ENCODE assay signal across 8 cellular contexts in genomic region chr19:42284641-42285341, GRCh38. TPM values are rescaled to one million over a fixed set of nuclear protein-coding genes. Genes with fewer than 3 reads are reported as not detected.
DNase-seq lines count a peak whose midpoint lies in the region; ATAC-seq and TF ChIP-seq lines count a peak whose summit lies in the region.

No MANE protein-coding gene starts in this region.

- DNase-seq in DND-41 (peak; percentile 39), ascending aorta (ENCODE audit: low spot score in 2 of 2) (peak in 1 of 2 donors; percentile 68), AG08395 (ENCODE audit: low spot score) (no peak)
- DNase-seq in Jurkat, Clone E6-1 (ENCODE audit: low read depth, low spot score) = no peak

- peaks cover 47% of the 10 kb centered on the region for H3K4me1 ChIP-seq in DND-41 (ENCODE audit: insufficient read depth, low read length)
- peaks cover 33 to 49% of the 10 kb centered on the region in 2 donors for H3K4me1 ChIP-seq in ascending aorta

- TF ChIP-seq CTCF in DND-41 (IDR thresholded peaks at IDR 0.05; ENCODE audit: borderline replicate concordance, extremely low read depth, low read length, poor library complexity, severe bottlenecking) (no peak), ascending aorta (IDR thresholded peaks at IDR 0.05) (no peak)

- H3K4me2 ChIP-seq in DND-41 (ENCODE audit: insufficient read depth, low read length) = peak overlapping the region; percentile 100

- no peak for ATAC-seq in DND-41 (ENCODE audit: insufficient read depth, low read depth)
- no peak for ATAC-seq in HG02884 (IDR thresholded peaks at IDR 0.05; ENCODE audit: unreplicated experiment)
- no peak for ATAC-seq in HG03159 (IDR thresholded peaks at IDR 0.05; ENCODE audit: unreplicated experiment)

- peaks cover 41% of the 10 kb centered on the region for H4K20me1 ChIP-seq in DND-41 (ENCODE audit: insufficient read depth, low read length)

- H3K36me3 ChIP-seq in DND-41 (ENCODE audit: insufficient read depth, low read length) (peaks cover 38% of the 10 kb centered on the region), ascending aorta (peaks cover 28 to 30% of the 10 kb centered on the region in 2 donors)

- H3K9ac ChIP-seq in DND-41 (ENCODE audit: low read depth, low read length) = peak overlapping the region; percentile 85

- peak overlapping the region; percentile 62 for H2AFZ ChIP-seq in DND-41 (ENCODE audit: low read depth, low read length)

- H3K4me3 ChIP-seq in DND-41 (ENCODE audit: low read depth in 1 of 2, low read length in 2 of 2) (peak overlapping the region; percentile 75 to 93; a peak in 3 of 4 replicates), ascending aorta (peak overlapping the region; percentile 85)
- peak overlapping the region; percentile 76 for H3K4me3 ChIP-seq in Jurkat, Clone E6-1 (ENCODE audit: low read length)

- intact Hi-C loops in ascending aorta (cut with DNase I) = loop anchor here (1.0 to 2.0 kb wide), 2 partner anchors 40 to 68 kb away; partner anchors contain the start of gene DEDD2

- peaks cover 34% of the 10 kb centered on the region for H3K79me2 ChIP-seq in DND-41 (ENCODE audit: insufficient read depth, low read length)

- H3K9me3 ChIP-seq in DND-41 (ENCODE audit: insufficient read depth, low read length, severe bottlenecking) = no peaks in the 10 kb centered on the region
- no peaks in the 10 kb centered on the region for H3K9me3 ChIP-seq in ascending aorta

- H3K27ac ChIP-seq in DND-41 (ENCODE audit: low read length) = peak overlapping the region; percentile 77
- peak overlapping the region; percentile 72 to 84 for H3K27ac ChIP-seq in ascending aorta
- H3K27ac ChIP-seq in layer of hippocampus (ENCODE audit: low read depth, low read length) = peak overlapping the region; percentile 95
- H3K27ac ChIP-seq in temporal lobe (ENCODE audit: low read depth, low read length) = peak overlapping the region; percentile 89

- H3K27me3 ChIP-seq in DND-41 (ENCODE audit: insufficient read depth, low read length, poor library complexity) = no peaks in the 10 kb centered on the region
- H3K27me3 ChIP-seq in ascending aorta = no peaks in the 10 kb centered on the region
- H3K27me3 ChIP-seq in layer of hippocampus (ENCODE audit: control insufficient read depth, insufficient read depth, low read length) = no peaks in the 10 kb centered on the region

RNA-seq across cellular contexts. Expression of gene CIC, which starts 15.7 kb away (rescaled TPM):
- 33.3 TPM for polyA plus RNA-seq in Jurkat, Clone E6-1 (2012; ENCODE audit: insufficient read depth, insufficient read length)
- total RNA-seq in ascending aorta (247 TPM), temporal lobe (29.7 TPM)

RNA-seq across cellular contexts. Expression of gene PRR19, which starts 17.1 kb away (rescaled TPM):
- 0.87 TPM for polyA plus RNA-seq in Jurkat, Clone E6-1 (2012; ENCODE audit: insufficient read depth, insufficient read length)
- not detected for total RNA-seq in ascending aorta
- 3.0 TPM for total RNA-seq in temporal lobe

RNA-seq across cellular contexts. Expression of gene PAFAH1B3, which starts 17.6 kb away (rescaled TPM):
- 247 TPM for polyA plus RNA-seq in Jurkat, Clone E6-1 (2012; ENCODE audit: insufficient read depth, insufficient read length)
- 88.9 TPM for total RNA-seq in ascending aorta
- total RNA-seq in temporal lobe = 178 TPM

RNA-seq across cellular contexts. Expression of gene TMEM145, which starts 28.3 kb away (rescaled TPM):
- polyA plus RNA-seq in Jurkat, Clone E6-1 (2012; ENCODE audit: insufficient read depth, insufficient read length) = 2.8 TPM
- total RNA-seq in ascending aorta (not detected), temporal lobe (54.6 TPM)

RNA-seq across cellular contexts. Expression of gene ERF, which starts 29.9 kb away (rescaled TPM):
- 28.7 TPM for polyA plus RNA-seq in Jurkat, Clone E6-1 (2012; ENCODE audit: insufficient read depth, insufficient read length)
- 51.6 TPM for total RNA-seq in ascending aorta
- total RNA-seq in temporal lobe = 5.7 TPM
